1 cellular context compared by ENCODE assay signal in genomic region chr1:3315991-3316943, GRCh38.
TF ChIP-seq lines count a peak whose summit lies in the region.

No MANE protein-coding gene starts in this region.

TF ChIP-seq in K562, 482 proteins besides CTCF, POLR2A, EP300 and RAD21 (continued from another document):
- TF ChIP-seq ZBTB40 (IDR thresholded peaks at IDR 0.05), result peak; percentile 70
- no peak for TF ChIP-seq ZBTB40 (CRISPR knock-in tag; IDR thresholded peaks at IDR 0.05)
- no peak for TF ChIP-seq RBBP5 (IDR thresholded peaks at IDR 0.05; ENCODE audit: borderline replicate concordance, insufficient read depth, low read length, poor library complexity, severe bottlenecking)
- TF ChIP-seq ZNF24 (IDR thresholded peaks at IDR 0.05), result peak; percentile 38; the same call in 1 of the 2 replicates
- no peak for TF ChIP-seq ZFP36 (IDR thresholded peaks at IDR 0.05; ENCODE audit: low read depth, low read length, partially characterized antibody)
- TF ChIP-seq GABPA (tag; conservative IDR thresholded peaks at IDR 0.05; ENCODE audit: low read depth), result peak; percentile 82
- 0 out of 2 replicates have a peak, but pooled peaks have one; percentile 33 for TF ChIP-seq OTX1 (CRISPR knock-in tag; IDR thresholded peaks at IDR 0.05)
- TF ChIP-seq ZBTB11 (CRISPR knock-in tag; IDR thresholded peaks at IDR 0.05), result peak in 2 of 3 experiments; percentile 47 to 49; a peak in 1 of 6 replicates
- no peak for TF ChIP-seq HCFC1 (IDR thresholded peaks at IDR 0.05; ENCODE audit: low read depth, low read length)
- TF ChIP-seq XRCC5 (IDR thresholded peaks at IDR 0.05; ENCODE audit: low read depth, low read length), result no peak
- no peak for TF ChIP-seq RFX5 (IDR thresholded peaks at IDR 0.05; ENCODE audit: low read depth, low read length)
- TF ChIP-seq PREB (CRISPR knock-in tag; IDR thresholded peaks at IDR 0.05), result no peak
- TF ChIP-seq ZBTB9 (CRISPR knock-in tag; IDR thresholded peaks at IDR 0.05), result no peak
- no peak for TF ChIP-seq BRD4 (IDR thresholded peaks at IDR 0.05)
- no peak for TF ChIP-seq GABPB2 (CRISPR knock-in tag; conservative IDR thresholded peaks at IDR 0.05)
- TF ChIP-seq ZKSCAN8 (CRISPR knock-in tag; IDR thresholded peaks at IDR 0.05), result peak; percentile 93; the same call in 1 of the 2 replicates
- no peak for TF ChIP-seq GATAD2B (IDR thresholded peaks at IDR 0.05; ENCODE audit: borderline replicate concordance)
- TF ChIP-seq HDAC6 (IDR thresholded peaks at IDR 0.05; ENCODE audit: low read depth, low read length), result no peak
